In genomic region chr17:63358111-63358839, GRCh38 we compare ENCODE assay signal across 15 cellular contexts.
A peak's percentile ranks its signal among the peaks of the same experiment; 100 is the strongest.
DNase-seq lines count a peak whose midpoint lies in the region; ATAC-seq, FAIRE-seq and TF ChIP-seq lines count a peak whose summit lies in the region.
"Had no signal": no experiment of that assay in that cellular context is flagged by ENCODE, and none has a peak within 500 bp of the region (broad histone marks: within the 10 kb centered on the region; RNA-seq: fewer than 3 reads in every experiment).

No MANE protein-coding gene starts in this region.

- no peak overlapping the region for H2AFZ ChIP-seq in smooth muscle cell (ENCODE audit: low read depth)

- peaks cover 27% of the 10 kb centered on the region for H3K36me3 Mint-ChIP-seq in activated T-helper 17 cell treated with anti-CD3 and anti-CD28 coated beads, Interleukin-2, amount 50 U/mL, for 72 hours (ENCODE audit: low read depth)

- H3K27me3 ChIP-seq in smooth muscle cell (ENCODE audit: low read depth) (no peaks in the 10 kb centered on the region), uterus (no peaks in the 10 kb centered on the region)

- H3K4me1 Mint-ChIP-seq in activated T-helper 17 cell treated with anti-CD3 and anti-CD28 coated beads, Interleukin-2, amount 50 U/mL, for 72 hours, result no peaks in the 10 kb centered on the region

- peak overlapping the region; percentile 23 for H3K27ac ChIP-seq in smooth muscle cell (ENCODE audit: low read depth)
- no peak overlapping the region for H3K27ac ChIP-seq in uterus

- H4K20me1 ChIP-seq in smooth muscle cell (ENCODE audit: low read depth), result no peaks in the 10 kb centered on the region

- no peaks in the 10 kb centered on the region for H3F3A ChIP-seq in smooth muscle cell (ENCODE audit: low read depth)

- peak; percentile 58 for FAIRE-seq in H54 (lab: Jason Lieb, UNC)
- FAIRE-seq: GM18507, K562 had no signal

- no peaks in the 10 kb centered on the region for H3K9me3 Mint-ChIP-seq in activated T-helper 17 cell treated with anti-CD3 and anti-CD28 coated beads, Interleukin-2, amount 50 U/mL, for 72 hours
- H3K9me3 Mint-ChIP-seq: activated T-helper 1 cell treated with anti-CD3 and anti-CD28 coated beads, Interleukin-12 subunit alpha, Interleukin-12 subunit beta, Interleukin-2, Interleukin-4 antibody, amounts not matched to agents 30 ng/mL and 10 ng/mL and 1 ng/mL, durations not matched to agents 14 hours and 24 hours and 36 hours; neural crest cell had no signal

- H3K36me3 ChIP-seq in smooth muscle cell (ENCODE audit: low read depth), result no peaks in the 10 kb centered on the region
- no peaks in the 10 kb centered on the region for H3K36me3 ChIP-seq in uterus

- H3K9ac ChIP-seq in smooth muscle cell (ENCODE audit: low read depth), result no peak overlapping the region

- H3K27ac Mint-ChIP-seq in activated T-helper 17 cell treated with anti-CD3 and anti-CD28 coated beads, Interleukin-2, amount 50 U/mL, for 72 hours, result peak overlapping the region; percentile 15
- H3K27ac Mint-ChIP-seq: activated T-helper 1 cell treated with anti-CD3 and anti-CD28 coated beads, Interleukin-12 subunit alpha, Interleukin-12 subunit beta, Interleukin-2, Interleukin-4 antibody, amounts not matched to agents 30 ng/mL and 10 ng/mL and 1 ng/mL, durations not matched to agents 14 hours and 24 hours and 36 hours had no signal

- H3K9me3 ChIP-seq in smooth muscle cell (replicated peaks; ENCODE audit: low read depth) (no peaks in the 10 kb centered on the region), uterus (no peaks in the 10 kb centered on the region)

- no peak overlapping the region for H3K4me3 ChIP-seq in fibroblast of pulmonary artery (replicated peaks; ENCODE audit: low read depth, low read length)
- H3K4me3 ChIP-seq in smooth muscle cell, result no peak overlapping the region
- H3K4me3 ChIP-seq in uterus, result no peak overlapping the region
- H3K4me3 ChIP-seq: K562 had no signal

- no peak for TF ChIP-seq CTCF in fibroblast of pulmonary artery (IDR thresholded peaks at IDR 0.05; ENCODE audit: low read length, missing control alignments)
- no peak for TF ChIP-seq CTCF in smooth muscle cell (IDR thresholded peaks at IDR 0.05; ENCODE audit: borderline replicate concordance, insufficient read depth, poor library complexity, severe bottlenecking)
- TF ChIP-seq CTCF in uterus (IDR thresholded peaks at IDR 0.05), result no peak

- no peaks in the 10 kb centered on the region for H3K4me1 ChIP-seq in smooth muscle cell (ENCODE audit: low read depth)
- H3K4me1 ChIP-seq in uterus, result no peaks in the 10 kb centered on the region

- peak; percentile 46 for DNase-seq in H54 (ENCODE audit: insufficient read length, low spot score)
- DNase-seq in fibroblast of pulmonary artery (ENCODE audit: low read depth), result peak; percentile 82
- DNase-seq in smooth muscle cell (lab: John Stamatoyannopoulos, UW; ENCODE audit: unreplicated experiment), result no peak
- DNase-seq in uterus, result no peak
- no peak for DNase-seq in activated naive CD4-positive, alpha-beta T cell treated with anti-CD3 and anti-CD28 coated beads, Interleukin-2, amount 50 U/mL, for 16 hours
- DNase-seq in putamen (ENCODE audit: low spot score), result no peak
- DNase-seq: activated CD4-positive, CD25-positive, alpha-beta regulatory T cell; stimulated activated CD4-positive, alpha-beta T cell treated with anti-CD3 and anti-CD28 coated beads, Interleukin-4, amount 100 ng/mL, for 4 hours had no signal

- ATAC-seq in activated T-helper 17 cell treated with anti-CD3 and anti-CD28 coated beads, Interleukin-2, amount 50 U/mL, for 72 hours (replicated peaks), result peak; percentile 23
- no peak for ATAC-seq in HG03159 (IDR thresholded peaks at IDR 0.05; ENCODE audit: unreplicated experiment)
- ATAC-seq: K562, Right ventricle myocardium inferior had no signal

- intact Hi-C loops in uterus (cut with DNase I; ENCODE audit: low total_unique reads), result no loop called here

- TF ChIP-seq POLR2A in H54 (IDR thresholded peaks at IDR 0.05; ENCODE audit: low read depth, low read length), result no peak
- TF ChIP-seq POLR2A in uterus (IDR thresholded peaks at IDR 0.05), result no peak

- H3K27me3 Mint-ChIP-seq in activated T-helper 17 cell treated with anti-CD3 and anti-CD28 coated beads, Interleukin-2, amount 50 U/mL, for 72 hours, result no peaks in the 10 kb centered on the region

- no peak overlapping the region for H3K4me3 Mint-ChIP-seq in activated T-helper 17 cell treated with anti-CD3 and anti-CD28 coated beads, Interleukin-2, amount 50 U/mL, for 72 hours
- H3K4me3 Mint-ChIP-seq: activated T-helper 1 cell treated with anti-CD3 and anti-CD28 coated beads, Interleukin-12 subunit alpha, Interleukin-12 subunit beta, Interleukin-2, Interleukin-4 antibody, amounts not matched to agents 30 ng/mL and 10 ng/mL and 1 ng/mL, durations not matched to agents 14 hours and 24 hours and 36 hours; neural crest cell had no signal

- no peaks in the 10 kb centered on the region for H3K79me2 ChIP-seq in smooth muscle cell (ENCODE audit: low read depth)

- H3K4me2 ChIP-seq in smooth muscle cell, result no peak overlapping the region

- WGBS in smooth muscle cell (ENCODE audit: low lambda C conversion rate), result 86% methylated on average over 6 of the region's 6 CpGs

Comparison
In these comparisons a context has a peak if more than half of its experiments do, and no peak if none do; other contexts are left out.
1. DNase-seq: peak in H54 (single experiment) and fibroblast of pulmonary artery (single experiment); none in smooth muscle cell (single experiment), uterus (0 of 2), activated naive CD4-positive, alpha-beta T cell treated with anti-CD3 and anti-CD28 coated beads, Interleukin-2, amount 50 U/mL, for 16 hours (single experiment) and putamen (single experiment).